ENCODE assay signal across 18 cellular contexts in genomic region chr12:76238688-76239087, GRCh38.
A peak's percentile ranks its signal among the peaks of the same experiment; 100 is the strongest.
DNase-seq lines count a peak whose midpoint lies in the region; ATAC-seq, FAIRE-seq and TF ChIP-seq lines count a peak whose summit lies in the region.
"Had no signal": no experiment of that assay in that cellular context is flagged by ENCODE, and none has a peak within 500 bp of the region (broad histone marks: within the 10 kb centered on the region; RNA-seq: fewer than 3 reads in every experiment).

No MANE protein-coding gene starts in this region.

- H3K4me3 ChIP-seq in GM23338: no peak overlapping the region
- H3K4me3 ChIP-seq in K562: no peak overlapping the region
- H3K4me3 ChIP-seq: A549 had no signal

- H3K9ac ChIP-seq in K562 (ENCODE audit: insufficient read depth in 1 of 2, low read depth in 2 of 2, low read length in 2 of 2): no peak overlapping the region

- H2AFZ ChIP-seq in GM23338: 0 out of 2 replicates have a peak overlapping the region, but pooled peaks have one; percentile 18
- peak overlapping the region; percentile 60 for H2AFZ ChIP-seq in K562 (ENCODE audit: low read depth, low read length)

- CTCF ChIA-PET in Calu3 (lab: Charles Lee) (no interaction called here), K562 (lab: Yijun Ruan, JAX; ENCODE audit: low intra/inter-chr PET ratio) (no interaction called here), WTC11 (lab: Charles Lee) (no interaction called here)

- H3K9me2 ChIP-seq in GM23338 (ENCODE audit: insufficient read depth): no peaks in the 10 kb centered on the region

- no peak for FAIRE-seq in K562 (lab: Jason Lieb, UNC)
- FAIRE-seq: A549, D721Med, GM19239 had no signal

- H3K4me3 Mint-ChIP-seq in Calu3 (ENCODE audit: low read depth, unreplicated experiment) (no peak overlapping the region), GM23338 (no peak overlapping the region), WTC11 (no peak overlapping the region)
- H3K4me3 Mint-ChIP-seq: CD4-positive, alpha-beta memory T cell had no signal

- H4K20me1 ChIP-seq in GM23338 (replicated peaks; ENCODE audit: insufficient read depth): no peaks in the 10 kb centered on the region
- no peaks in the 10 kb centered on the region for H4K20me1 ChIP-seq in K562 (replicated peaks; ENCODE audit: control insufficient read depth, insufficient read depth, low read length)

- no peaks in the 10 kb centered on the region for H3K36me3 Mint-ChIP-seq in Calu3 (ENCODE audit: insufficient read depth, unreplicated experiment)
- no peaks in the 10 kb centered on the region for H3K36me3 Mint-ChIP-seq in GM23338 (ENCODE audit: low read depth)
- H3K36me3 Mint-ChIP-seq in WTC11: no peaks in the 10 kb centered on the region
- H3K36me3 Mint-ChIP-seq: CD4-positive, alpha-beta memory T cell had no signal

- no peaks in the 10 kb centered on the region for H3K9me3 ChIP-seq in K562 (replicated peaks; ENCODE audit: control insufficient read depth, insufficient read depth, low read depth, low read length)
- H3K9me3 ChIP-seq: A549, BE2C had no signal

- intact Hi-C loops in Calu3 (cut with micrococcal nuclease; ENCODE audit: unreplicated experiment): no loop called here
- intact Hi-C loops in K562 (cut with micrococcal nuclease): no loop called here

- TF ChIP-seq CTCF in Calu3 (IDR thresholded peaks at IDR 0.05; ENCODE audit: unreplicated experiment) (no peak), GM23338 (conservative IDR thresholded peaks at IDR 0.05; ENCODE audit: low read depth in 2 of 2) (no peak), K562 (IDR thresholded peaks at IDR 0.05 in 2 of 3, conservative IDR thresholded peaks at IDR 0.05 in 1 of 3; ENCODE audit: insufficient read depth in 2 of 3, low read depth in 1 of 3, low read length in 3 of 3) (no peak), WTC11 (IDR thresholded peaks at IDR 0.05) (no peak)

- BruUV-seq in Calu3 (replicated peaks; lab: Mats Ljungman, UMichigan): no TSS peak
- no TSS peak for BruUV-seq in K562 (replicated peaks; lab: Mats Ljungman, UMichigan)

- H3F3A ChIP-seq in GM23338 (replicated peaks; ENCODE audit: low read depth): no peaks in the 10 kb centered on the region

- H3K9me3 Mint-ChIP-seq in Calu3 (ENCODE audit: low read depth, unreplicated experiment): no peaks in the 10 kb centered on the region
- H3K9me3 Mint-ChIP-seq in GM23338: no peaks in the 10 kb centered on the region
- H3K9me3 Mint-ChIP-seq in WTC11: peaks cover 10% of the 10 kb centered on the region
- H3K9me3 Mint-ChIP-seq: CD4-positive, alpha-beta memory T cell had no signal

- TF ChIP-seq EP300 in K562 (IDR thresholded peaks at IDR 0.05; ENCODE audit: low read length): no peak

- H3K4me2 ChIP-seq in GM23338: no peak overlapping the region
- H3K4me2 ChIP-seq in K562 (ENCODE audit: insufficient read depth, low read length): no peak overlapping the region
- H3K4me2 ChIP-seq: A549 had no signal

- POLR2A ChIA-PET in K562 (lab: Yijun Ruan, JAX): no interaction called here
- POLR2A ChIA-PET in WTC11 (lab: Charles Lee): no interaction called here

- H3K27ac Mint-ChIP-seq in Calu3 (ENCODE audit: unreplicated experiment) (peak overlapping the region; percentile 15), GM23338 (no peak overlapping the region), WTC11 (no peak overlapping the region)
- H3K27ac Mint-ChIP-seq: CD4-positive, alpha-beta memory T cell had no signal

- no peak for TF ChIP-seq POLR2A in K562 (conservative IDR thresholded peaks at IDR 0.05)

- H3K4me1 ChIP-seq in GM23338 (ENCODE audit: insufficient read depth): no peaks in the 10 kb centered on the region
- H3K4me1 ChIP-seq in K562 (replicated peaks in 1 of 2; ENCODE audit: control insufficient read depth in 2 of 2, insufficient read depth in 2 of 2, low read length in 2 of 2): no peaks in the 10 kb centered on the region; a peak in 1 of 5 replicates
- H3K4me1 ChIP-seq: BE2C had no signal

- H3K79me2 ChIP-seq in GM23338 (replicated peaks; ENCODE audit: insufficient read depth) (no peaks in the 10 kb centered on the region), K562 (ENCODE audit: control insufficient read depth, insufficient read depth, low read length) (no peaks in the 10 kb centered on the region)

- no peaks in the 10 kb centered on the region for H3K9me1 ChIP-seq in K562 (ENCODE audit: control insufficient read depth, insufficient read depth, low read length)

- H3K27me3 ChIP-seq in GM23338 (ENCODE audit: insufficient read depth) (no peaks in the 10 kb centered on the region), K562 (ENCODE audit: control insufficient read depth in 2 of 2, insufficient read depth in 2 of 2, low read length in 2 of 2) (no peaks in the 10 kb centered on the region)
- H3K27me3 ChIP-seq: BE2C had no signal

- DNase-seq in Calu3 (no peak), GM23338 (ENCODE audit: low spot score) (no peak), K562 (ENCODE audit: extremely low read depth in 1 of 4, low spot score in 3 of 4) (no peak), left lobe of liver (ENCODE audit: low spot score) (peak; percentile 80), WTC11 (ENCODE audit: low spot score) (no peak)
- no peak for DNase-seq in stimulated activated CD4-positive, alpha-beta T cell treated with anti-CD3 and anti-CD28 coated beads, Interleukin-15, amount 100 ng/mL, for 24 hours
- DNase-seq: BE2C; CD4-positive, alpha-beta memory T cell; DMS153; DND-41; GDM1 had no signal

- in situ Hi-C loops in K562 (cut with MboI): no loop called here

- H3K4me1 Mint-ChIP-seq in Calu3 (ENCODE audit: low read depth, unreplicated experiment) (peaks cover 27% of the 10 kb centered on the region), GM23338 (no peaks in the 10 kb centered on the region), WTC11 (no peaks in the 10 kb centered on the region)
- H3K4me1 Mint-ChIP-seq: CD4-positive, alpha-beta memory T cell had no signal

- H3K27ac ChIP-seq in GM23338 (ENCODE audit: low read depth) (no peak overlapping the region), K562 (ENCODE audit: extremely low read depth, low read depth, low read length) (no peak overlapping the region)
- H3K27ac ChIP-seq: A549, C4-2B, HL-60 had no signal

- no peak for TF ChIP-seq RAD21 in K562 (CRISPR knock-in tag; conservative IDR thresholded peaks at IDR 0.05 in 1 of 2, IDR thresholded peaks at IDR 0.05 in 1 of 2)

- H3K27me3 Mint-ChIP-seq in Calu3 (ENCODE audit: unreplicated experiment) (no peaks in the 10 kb centered on the region), GM23338 (ENCODE audit: insufficient read depth, low read depth, poor library complexity) (peaks cover 3% of the 10 kb centered on the region), WTC11 (ENCODE audit: low read depth) (no peaks in the 10 kb centered on the region)

- H3K36me3 ChIP-seq in GM23338 (ENCODE audit: insufficient read depth) (no peaks in the 10 kb centered on the region), K562 (ENCODE audit: control insufficient read depth, insufficient read depth, low read length) (no peaks in the 10 kb centered on the region)
- H3K36me3 ChIP-seq: BE2C had no signal

- WGBS in K562 (ENCODE audit: insufficient coverage, low coverage, missing lambda C conversion rate): 34% methylated on average over 4 of the region's 4 CpGs

- ATAC-seq in GM23338 (no peak), K562 (no peak), left lobe of liver (peak; percentile 90), WTC11 (no peak), HG03432 (IDR thresholded peaks at IDR 0.05; ENCODE audit: unreplicated experiment) (no peak)
- ATAC-seq: A549, HCT116 had no signal

TF ChIP-seq in K562, 482 proteins besides CTCF, POLR2A, EP300 and RAD21 (continues in another document):
- TF ChIP-seq, protein P1, sequence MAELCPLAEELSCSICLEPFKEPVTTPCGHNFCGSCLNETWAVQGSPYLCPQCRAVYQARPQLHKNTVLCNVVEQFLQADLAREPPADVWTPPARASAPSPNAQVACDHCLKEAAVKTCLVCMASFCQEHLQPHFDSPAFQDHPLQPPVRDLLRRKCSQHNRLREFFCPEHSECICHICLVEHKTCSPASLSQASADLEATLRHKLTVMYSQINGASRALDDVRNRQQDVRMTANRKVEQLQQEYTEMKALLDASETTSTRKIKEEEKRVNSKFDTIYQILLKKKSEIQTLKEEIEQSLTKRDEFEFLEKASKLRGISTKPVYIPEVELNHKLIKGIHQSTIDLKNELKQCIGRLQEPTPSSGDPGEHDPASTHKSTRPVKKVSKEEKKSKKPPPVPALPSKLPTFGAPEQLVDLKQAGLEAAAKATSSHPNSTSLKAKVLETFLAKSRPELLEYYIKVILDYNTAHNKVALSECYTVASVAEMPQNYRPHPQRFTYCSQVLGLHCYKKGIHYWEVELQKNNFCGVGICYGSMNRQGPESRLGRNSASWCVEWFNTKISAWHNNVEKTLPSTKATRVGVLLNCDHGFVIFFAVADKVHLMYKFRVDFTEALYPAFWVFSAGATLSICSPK (IDR thresholded peaks at IDR 0.05; ENCODE audit: borderline replicate concordance): no peak
- TF ChIP-seq ZNF75A (CRISPR knock-in tag; IDR thresholded peaks at IDR 0.05) (no peak), ZNF41 (CRISPR knock-in tag; conservative IDR thresholded peaks at IDR 0.05) (no peak), ARHGAP35 (IDR thresholded peaks at IDR 0.05; ENCODE audit: partially characterized antibody) (no peak)

TF ChIP-seq in WTC11, 78 proteins besides CTCF, POLR2A, EP300 and RAD21 (continues in another document):
- TF ChIP-seq CREB1 (CRISPR knock-in tag; IDR thresholded peaks at IDR 0.05): no peak
- no peak for TF ChIP-seq ESRRA (CRISPR knock-in tag; IDR thresholded peaks at IDR 0.05; ENCODE audit: borderline replicate concordance)
- TF ChIP-seq GTF2I (CRISPR knock-in tag; conservative IDR thresholded peaks at IDR 0.05): no peak
- no peak for TF ChIP-seq FOXK1 (CRISPR knock-in tag; IDR thresholded peaks at IDR 0.05)
- TF ChIP-seq ZNF671 (CRISPR knock-in tag; IDR thresholded peaks at IDR 0.05): no peak
- TF ChIP-seq ZNF219 (CRISPR knock-in tag; IDR thresholded peaks at IDR 0.05; ENCODE audit: borderline replicate concordance): no peak
- no peak for TF ChIP-seq SOX15 (CRISPR knock-in tag; IDR thresholded peaks at IDR 0.05)
- TF ChIP-seq NR2C2 (CRISPR knock-in tag; IDR thresholded peaks at IDR 0.05): no peak
- TF ChIP-seq TEAD1 (CRISPR knock-in tag; IDR thresholded peaks at IDR 0.05): no peak
- no peak for TF ChIP-seq TP53 (CRISPR knock-in tag; IDR thresholded peaks at IDR 0.05)
- TF ChIP-seq PRRX2 (CRISPR knock-in tag; IDR thresholded peaks at IDR 0.05): no peak
- no peak for TF ChIP-seq KAT7 (CRISPR knock-in tag; IDR thresholded peaks at IDR 0.05; ENCODE audit: borderline replicate concordance)
- TF ChIP-seq ELF4 (CRISPR knock-in tag; IDR thresholded peaks at IDR 0.05; ENCODE audit: low read depth): no peak
- TF ChIP-seq NR1H2 (CRISPR knock-in tag; IDR thresholded peaks at IDR 0.05): no peak
- TF ChIP-seq NFYB (CRISPR knock-in tag; conservative IDR thresholded peaks at IDR 0.05; ENCODE audit: low read depth): no peak
